ENCODE assay signal across 18 cellular contexts in genomic region chr1:119829636-119830035, GRCh38. TPM values are rescaled to one million over a fixed set of nuclear protein-coding genes. Genes with fewer than 3 reads are reported as not detected.
DNase-seq lines count a peak whose midpoint lies in the region; ATAC-seq and TF ChIP-seq lines count a peak whose summit lies in the region.
"Had no signal": no experiment of that assay in that cellular context is flagged by ENCODE, and none has a peak within 500 bp of the region (broad histone marks: within the 10 kb centered on the region; RNA-seq: fewer than 3 reads in every experiment).

No MANE protein-coding gene starts in this region.

- TF ChIP-seq CTCF in mucosa of descending colon (IDR thresholded peaks at IDR 0.05): no peak
- TF ChIP-seq CTCF in GM10248 (IDR thresholded peaks at IDR 0.05; ENCODE audit: control extremely low read depth, extremely low read depth, low read depth, missing control alignments): no peak

- no peak overlapping the region for H3K4me3 ChIP-seq in mucosa of descending colon
- H3K4me3 ChIP-seq: ascending aorta, GM23248, left lung, spleen, testis had no signal

- DNase-seq in DMS 273 treated with DMSO at 0.1 percent for 48 hours (lab: John Stamatoyannopoulos, UW) (peak; percentile 21), NCI-H1436 (lab: John Stamatoyannopoulos, UW) (peak; percentile 10), NCI-H748 (lab: John Stamatoyannopoulos, UW; ENCODE audit: unreplicated experiment) (peak; percentile 80), mucosa of descending colon (no peak), GM10248 (ENCODE audit: extremely low spot score) (no peak), iPS-NIHi7 (ENCODE audit: extremely low spot score) (no peak), amniotic stem cell (lab: John Stamatoyannopoulos, UW) (no peak)
- DNase-seq: activated CD4-positive, alpha-beta T cell treated with anti-CD3 and anti-CD28 coated beads for 48 hours; activated naive CD4-positive, alpha-beta T cell treated with Interleukin-2 at 50 U/mL for 16 hours; GM23248; left lung; NCI-H82; posterior cingulate gyrus; spleen; testis had no signal

- POLR2A ChIA-PET in GM10248 (lab: Yijun Ruan, JAX): no interaction called here

- intact Hi-C loops in mucosa of descending colon (cut with DNase I, micrococcal nuclease): no loop called here

- no peaks in the 10 kb centered on the region for H3K4me1 ChIP-seq in mucosa of descending colon (ENCODE audit: low read depth)
- H3K4me1 ChIP-seq: ascending aorta, left lung, spleen, testis had no signal

- no peaks in the 10 kb centered on the region for H3K36me3 ChIP-seq in mucosa of descending colon (ENCODE audit: low read depth)
- H3K36me3 ChIP-seq: ascending aorta, left lung, spleen had no signal

- H3K9me3 ChIP-seq in mucosa of descending colon: no peaks in the 10 kb centered on the region
- H3K9me3 ChIP-seq: ascending aorta, Caco-2, left lung, testis had no signal

- CTCF ChIA-PET in GM10248 (lab: Yijun Ruan, JAX): interaction anchor here (1.2 kb wide), 1 partner anchor 14 kb away, joined by 4 read pairs; no protein-coding TSS in a partner anchor

- peak; percentile 25 for ATAC-seq in mucosa of descending colon
- no peak for ATAC-seq in GM19035 (IDR thresholded peaks at IDR 0.05; ENCODE audit: unreplicated experiment)
- ATAC-seq: left lung had no signal

RNA-seq across cellular contexts. Expression of gene REG4, which starts 18.4 kb away (rescaled TPM):
- total RNA-seq in mucosa of descending colon: 10 to 100 TPM in 1 of 3 donors, 1 to 10 TPM in 2; 1.6 to 36.1 (median 9.3) TPM
- total RNA-seq: ascending aorta, GM23248, left lung had no signal

Comparison
In these comparisons a context has a peak if more than half of its experiments do, and no peak if none do; other contexts are left out.
1. DNase-seq: peak in DMS 273 treated with DMSO at 0.1 percent for 48 hours (single experiment), NCI-H1436 (single experiment) and NCI-H748 (single experiment); none in mucosa of descending colon (0 of 3), GM10248 (single experiment), iPS-NIHi7 (single experiment) and amniotic stem cell (single experiment).